In genomic region chr15:65067334-65067644, GRCh38 we compare ENCODE assay signal across 11 cellular contexts. TPM values are rescaled to one million over a fixed set of nuclear protein-coding genes. Genes with fewer than 3 reads are reported as not detected.
A peak's percentile ranks its signal among the peaks of the same experiment; 100 is the strongest.
DNase-seq lines count a peak whose midpoint lies in the region; ATAC-seq, FAIRE-seq and TF ChIP-seq lines count a peak whose summit lies in the region.
"Had no signal": no experiment of that assay in that cellular context is flagged by ENCODE, and none has a peak within 500 bp of the region (broad histone marks: within the 10 kb centered on the region; RNA-seq: fewer than 3 reads in every experiment).

No MANE protein-coding gene starts in this region.

- WGBS in lung, 2 donors, result 19 to 21% methylated on average over 7 of the region's 7 CpGs

- H3K9me3 ChIP-seq in HUES6 (ENCODE audit: control insufficient read depth, insufficient read depth, low read depth, low read length), result no peaks in the 10 kb centered on the region
- no peaks in the 10 kb centered on the region for H3K9me3 ChIP-seq in lung (ENCODE audit: control insufficient read depth in 2 of 2, insufficient read depth in 1 of 2, low read length in 1 of 2)
- H3K9me3 ChIP-seq in stomach smooth muscle (ENCODE audit: control insufficient read depth in 2 of 2, low read length in 2 of 2), result no peaks in the 10 kb centered on the region
- no peaks in the 10 kb centered on the region for H3K9me3 ChIP-seq in SJCRH30 (replicated peaks)

- H3K9ac ChIP-seq in HUES6 (ENCODE audit: low read length), result peak overlapping the region; percentile 89
- peak overlapping the region; percentile 58 to 74 for H3K9ac ChIP-seq in stomach smooth muscle (ENCODE audit: low read length in 2 of 2)

- H3K36me3 ChIP-seq in HUES6 (ENCODE audit: control insufficient read depth, insufficient read depth, low read length), result no peaks in the 10 kb centered on the region; the same call in 1 of the 2 replicates
- no peaks in the 10 kb centered on the region for H3K36me3 ChIP-seq in lung (ENCODE audit: control insufficient read depth in 2 of 2, insufficient read depth in 2 of 2, low read length in 2 of 2)
- no peaks in the 10 kb centered on the region for H3K36me3 ChIP-seq in stomach smooth muscle (ENCODE audit: control insufficient read depth in 2 of 2, insufficient read depth in 2 of 2, low read length in 2 of 2)
- H3K36me3 ChIP-seq in SJCRH30, result no peaks in the 10 kb centered on the region

- H3K27me3 ChIP-seq in HUES6 (ENCODE audit: control insufficient read depth, insufficient read depth, low read length), result no peaks in the 10 kb centered on the region; the same call in 1 of the 2 replicates
- H3K27me3 ChIP-seq in lung (ENCODE audit: control insufficient read depth, insufficient read depth), result no peaks in the 10 kb centered on the region
- peaks cover 2 to 5% of the 10 kb centered on the region in 2 donors for H3K27me3 ChIP-seq in stomach smooth muscle (ENCODE audit: control insufficient read depth in 1 of 2, insufficient read depth in 2 of 2, low read length in 2 of 2)
- no peaks in the 10 kb centered on the region for H3K27me3 ChIP-seq in SJCRH30

- H3K27ac ChIP-seq in HUES6 (ENCODE audit: low read depth, low read length), result no peak overlapping the region; the same call in 1 of the 2 replicates
- peak overlapping the region; percentile 77 for H3K27ac ChIP-seq in cingulate gyrus (ENCODE audit: low read depth, low read length)
- H3K27ac ChIP-seq in lung (ENCODE audit: low read depth in 1 of 2, low read length in 1 of 2), result peak overlapping the region; percentile 81 to 85
- peak overlapping the region; percentile 82 for H3K27ac ChIP-seq in stomach smooth muscle (ENCODE audit: low read length)
- no peak overlapping the region for H3K27ac ChIP-seq in SJCRH30

- ATAC-seq in lung (ENCODE audit: insufficient read depth, low FRiP score) (no peak), HG02973 (IDR thresholded peaks at IDR 0.05; ENCODE audit: unreplicated experiment) (no peak), HG03196 (IDR thresholded peaks at IDR 0.05; ENCODE audit: unreplicated experiment) (no peak)

- no peak for FAIRE-seq in GM19239 (lab: Jason Lieb, UNC)

- H3K4me3 ChIP-seq in HUES6 (ENCODE audit: low read depth, low read length), result peak overlapping the region; percentile 65
- H3K4me3 ChIP-seq in lung, result peak overlapping the region; percentile 28
- peak overlapping the region; percentile 54 to 76 for H3K4me3 ChIP-seq in stomach smooth muscle (ENCODE audit: low read length in 2 of 2)
- H3K4me3 ChIP-seq in SJCRH30, result no peak overlapping the region

- DNase-seq in lung (ENCODE audit: low spot score), result no peak
- DNase-seq in SJCRH30, result no peak
- no peak for DNase-seq in GM19239 (ENCODE audit: insufficient read length, low spot score)
- DNase-seq: NCI-H446 had no signal

- TF ChIP-seq CTCF in lung (IDR thresholded peaks at IDR 0.05; ENCODE audit: control extremely low read depth, extremely low read depth), result no peak

- H3K4me1 ChIP-seq in HUES6 (ENCODE audit: control insufficient read depth, insufficient read depth, low read length) (peaks cover 38% of the 10 kb centered on the region), lung (ENCODE audit: control insufficient read depth in 2 of 2, insufficient read depth in 2 of 2, low read length in 2 of 2) (peaks cover 3 to 24% of the 10 kb centered on the region in 2 donors), stomach smooth muscle (ENCODE audit: control insufficient read depth, insufficient read depth, low read length) (peaks cover 61% of the 10 kb centered on the region), SJCRH30 (peaks cover 10% of the 10 kb centered on the region; the same call in 1 of the 2 replicates)

RNA-seq across cellular contexts. Expression of gene RASL12, which starts 0.5 kb away (rescaled TPM):
- 10 to 100 TPM; 31.6 to 75.7 TPM for total RNA-seq in lung
- polyA plus RNA-seq in lung, result 10 to 100 TPM; 13.8 to 14.8 TPM
- total RNA-seq in SJCRH30 (2014; rRNA removed; shearing (Covaris generic)), result 0.08 TPM in 1 of 2 replicates, not detected in the other
- total RNA-seq: mononuclear cell; T-helper 1 cell treated with Interleukin-12 subunit alpha and Interleukin-12 subunit beta and Interleukin-4 antibody, amounts not matched to agents 30 ng/mL and 1 ng/mL, for 36 hours had no signal

RNA-seq across cellular contexts. Expression of gene KBTBD13, which starts 9.3 kb away (rescaled TPM):
- under 1 TPM; 0.21 to 0.23 TPM for total RNA-seq in lung
- under 1 TPM; 0.04 to 0.14 TPM for polyA plus RNA-seq in lung
- 0.08 and 0.15 TPM in 2 replicates for total RNA-seq in SJCRH30 (2014; rRNA removed; shearing (Covaris generic))
- total RNA-seq: T-helper 1 cell treated with Interleukin-12 subunit alpha and Interleukin-12 subunit beta and Interleukin-4 antibody, amounts not matched to agents 30 ng/mL and 1 ng/mL, for 36 hours had no signal

RNA-seq across cellular contexts. Expression of gene SLC51B, which starts 22.1 kb away (rescaled TPM):
- 1 to 10 TPM in 1 of 2 donors, under 1 TPM in 1; 0.85 to 3.0 TPM for total RNA-seq in lung
- 1 to 10 TPM in 1 of 2 donors, under 1 TPM in 1; 0.98 to 7.3 TPM for polyA plus RNA-seq in lung
- total RNA-seq in SJCRH30 (2014; rRNA removed; shearing (Covaris generic)), result 0.36 TPM in 1 of 2 replicates, not detected in the other
- total RNA-seq: T-helper 1 cell treated with Interleukin-12 subunit alpha and Interleukin-12 subunit beta and Interleukin-4 antibody, amounts not matched to agents 30 ng/mL and 1 ng/mL, for 36 hours had no signal

RNA-seq across cellular contexts. Expression of gene MTFMT, which starts 37.9 kb away (rescaled TPM):
- total RNA-seq in lung, result 10 to 100 TPM; 14.4 to 15.0 TPM
- 1 to 10 TPM; 5.0 to 8.2 TPM for polyA plus RNA-seq in lung
- 16.6 and 21.9 TPM in 2 replicates for total RNA-seq in SJCRH30 (2014; rRNA removed; shearing (Covaris generic))

RNA-seq across cellular contexts. Expression of gene UBAP1L, which starts 47.7 kb away (rescaled TPM):
- 1 to 10 TPM; 4.7 to 5.4 TPM for total RNA-seq in lung
- polyA plus RNA-seq in lung, result 1 to 10 TPM in 1 of 2 donors, under 1 TPM in 1; 0.96 to 2.2 TPM
- 0.59 and 0.73 TPM in 2 replicates for total RNA-seq in SJCRH30 (2014; rRNA removed; shearing (Covaris generic))

Comparison
In these comparisons a context has a peak if more than half of its experiments do, and no peak if none do; other contexts are left out.
1. H3K27ac ChIP-seq: peak in cingulate gyrus (single experiment), lung (2 of 2) and stomach smooth muscle (single experiment); none in HUES6 (single experiment) and SJCRH30 (single experiment).
2. RNA of gene RASL12, which starts 0.5 kb away (total RNA-seq): 31.6 to 75.7 TPM in lung; 0.08 TPM in SJCRH30; every median in the first group is over 10 times any median in the second.